Comparison of ENCODE assay signal across 16 cellular contexts in genomic region chr15:23750776-23751175, GRCh38.
DNase-seq lines count a peak whose midpoint lies in the region; ATAC-seq and TF ChIP-seq lines count a peak whose summit lies in the region.
"Had no signal": no experiment of that assay in that cellular context is flagged by ENCODE, and none has a peak within 500 bp of the region (broad histone marks: within the 10 kb centered on the region; RNA-seq: fewer than 3 reads in every experiment).

No MANE protein-coding gene starts in this region.

- H3K27me3 Mint-ChIP-seq in nephron (ENCODE audit: low read depth) = no peaks in the 10 kb centered on the region
- H3K27me3 Mint-ChIP-seq: CD4-positive, CD25-positive, alpha-beta regulatory T cell had no signal

- no peaks in the 10 kb centered on the region for H3K4me1 ChIP-seq in osteoblast (ENCODE audit: insufficient read depth, low read length)
- H3K4me1 ChIP-seq: Caco-2 had no signal

- H3K4me1 Mint-ChIP-seq in nephron = no peaks in the 10 kb centered on the region
- H3K4me1 Mint-ChIP-seq: CD4-positive, CD25-positive, alpha-beta regulatory T cell had no signal

- H4K20me1 ChIP-seq in osteoblast (ENCODE audit: insufficient read depth, low read length) = no peaks in the 10 kb centered on the region

- peaks cover 15% of the 10 kb centered on the region for H3K9me3 Mint-ChIP-seq in nephron

- H3K4me2 ChIP-seq in osteoblast (ENCODE audit: insufficient read depth, low read length) = no peak overlapping the region

- no peak for DNase-seq in NCI-H2196 (lab: John Stamatoyannopoulos, UW; ENCODE audit: unreplicated experiment)
- no peak for DNase-seq in omental fat pad (ENCODE audit: low spot score)
- DNase-seq in osteoblast (ENCODE audit: insufficient read length, low spot score, missing footprints) = no peak
- DNase-seq: C1 segment of cervical spinal cord; Caco-2; CD4-positive, CD25-positive, alpha-beta regulatory T cell; CD8-positive, alpha-beta T cell; DMS153; DND-41; GM23248; H7; HCEC 1CT had no signal

- H3K36me3 Mint-ChIP-seq in nephron (ENCODE audit: low read depth) = no peaks in the 10 kb centered on the region
- H3K36me3 Mint-ChIP-seq: CD4-positive, CD25-positive, alpha-beta regulatory T cell; CD8-positive, alpha-beta T cell had no signal

- peak overlapping the region; percentile 77; the same call in 1 of the 2 replicates for H3K27ac ChIP-seq in C4-2B
- peak overlapping the region; percentile 87 for H3K27ac ChIP-seq in VCaP
- no peak overlapping the region for H3K27ac ChIP-seq in osteoblast (ENCODE audit: low read depth, low read length)
- H3K27ac ChIP-seq: GM23248 had no signal

- H3K27ac Mint-ChIP-seq in nephron = peak overlapping the region in 2 of 3 experiments; percentile 4 to 35
- H3K27ac Mint-ChIP-seq: CD4-positive, CD25-positive, alpha-beta regulatory T cell; CD8-positive, alpha-beta T cell had no signal

- no peaks in the 10 kb centered on the region for H3K36me3 ChIP-seq in osteoblast (ENCODE audit: insufficient read depth, low read length)

- ATAC-seq in omental fat pad (ENCODE audit: low FRiP score) (no peak), GM18870 (IDR thresholded peaks at IDR 0.05; ENCODE audit: unreplicated experiment) (no peak)
- ATAC-seq: CD8-positive, alpha-beta T cell had no signal

- H3K27me3 ChIP-seq in osteoblast (ENCODE audit: insufficient read depth, low read length) = no peaks in the 10 kb centered on the region

- H3K4me3 ChIP-seq in osteoblast (ENCODE audit: insufficient read depth, low read length) = no peak overlapping the region
- H3K4me3 ChIP-seq: GM23248 had no signal

- no peak overlapping the region for H3K4me3 Mint-ChIP-seq in nephron
- H3K4me3 Mint-ChIP-seq: CD4-positive, CD25-positive, alpha-beta regulatory T cell; CD8-positive, alpha-beta T cell had no signal

- no peak overlapping the region for H2AFZ ChIP-seq in osteoblast (ENCODE audit: low read length)
- H2AFZ ChIP-seq: GM23248 had no signal

- TF ChIP-seq CTCF in C4-2B (conservative IDR thresholded peaks at IDR 0.05) (no peak), VCaP (conservative IDR thresholded peaks at IDR 0.05) (no peak), nephron (IDR thresholded peaks at IDR 0.05; ENCODE audit: unreplicated experiment in 3 of 3) (no peak), omental fat pad (IDR thresholded peaks at IDR 0.05) (no peak), osteoblast (IDR thresholded peaks at IDR 0.05; ENCODE audit: extremely low read depth, low read depth, low read length) (no peak)

- no peaks in the 10 kb centered on the region for H3K79me2 ChIP-seq in osteoblast (ENCODE audit: insufficient read depth, low read length)

- peaks cover 5% of the 10 kb centered on the region for H3K9me3 ChIP-seq in osteoblast (ENCODE audit: low read depth, low read length)
- H3K9me3 ChIP-seq: Caco-2 had no signal
